Comparison of ENCODE assay signal across 8 cellular contexts in the genomic region with DNA sequence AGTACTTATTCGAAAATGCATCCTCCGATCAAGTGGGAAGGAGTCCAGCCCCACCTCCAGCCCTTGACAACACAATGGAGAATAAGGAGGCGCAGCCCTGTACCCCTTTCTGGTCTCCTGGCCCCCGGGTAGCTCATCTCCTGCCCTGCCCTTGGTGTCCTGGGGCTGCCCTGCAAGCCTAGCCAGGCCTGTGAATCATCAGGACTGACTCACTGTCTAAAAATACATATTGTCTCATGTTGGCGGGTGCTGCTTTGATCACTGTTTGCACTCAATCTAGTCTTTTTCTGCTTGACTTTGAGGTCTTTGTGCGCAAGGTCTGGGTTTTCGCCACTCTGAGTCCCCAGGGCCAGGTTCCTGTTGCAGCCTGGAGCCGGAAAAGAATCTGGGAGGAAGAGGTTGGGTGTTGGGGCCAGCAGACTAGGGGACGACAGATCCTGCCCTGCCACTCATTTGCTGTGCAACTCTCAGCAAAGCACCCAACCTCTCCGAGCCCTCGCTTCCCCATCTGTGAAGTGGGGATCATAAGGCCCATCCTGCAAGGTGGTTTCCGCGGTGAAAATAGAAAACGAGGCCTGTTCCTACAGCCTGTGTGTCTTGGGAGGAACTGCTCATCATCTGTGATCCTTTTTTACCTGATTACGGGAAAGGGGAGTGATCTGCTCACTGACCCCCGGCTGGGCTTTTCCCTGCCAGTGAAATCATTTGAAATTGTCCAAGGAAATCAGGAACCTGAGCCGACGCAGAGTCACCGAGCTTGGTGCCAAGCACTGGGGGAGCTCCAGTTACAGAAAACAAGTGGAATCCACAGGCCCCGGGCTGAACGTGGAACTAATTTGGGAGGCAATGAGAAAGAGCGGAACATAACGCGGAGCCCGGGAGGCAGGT.
DNase-seq lines count a peak whose midpoint lies in the region; ATAC-seq and TF ChIP-seq lines count a peak whose summit lies in the region.

No MANE protein-coding gene starts in this region.

- H3K4me3 Mint-ChIP-seq in activated naive CD4-positive, alpha-beta T cell treated with anti-CD3 and anti-CD28 coated beads for 36 hours = no peak overlapping the region

- H3K4me1 Mint-ChIP-seq in activated naive CD4-positive, alpha-beta T cell treated with anti-CD3 and anti-CD28 coated beads for 36 hours (ENCODE audit: low read depth) = no peaks in the 10 kb centered on the region

- H3K4me1 ChIP-seq in HCT116 (ENCODE audit: control insufficient read depth in 1 of 2, insufficient read depth in 2 of 2, low read length in 2 of 2) (peaks cover 48 to 72% of the 10 kb centered on the region in 2 experiments), PC-9 (replicated peaks; ENCODE audit: insufficient read depth) (peaks cover 51% of the 10 kb centered on the region)

- H2AFZ ChIP-seq in HCT116 (ENCODE audit: low read depth, low read length, poor library complexity, severe bottlenecking) (peak overlapping the region; percentile 12), PC-9 (peak overlapping the region; percentile 71; the same call in 1 of the 2 replicates)

- no peaks in the 10 kb centered on the region for H3K27me3 ChIP-seq in HCT116 (ENCODE audit: insufficient read depth, low read length)
- H3K27me3 ChIP-seq in PC-9 (ENCODE audit: insufficient read depth, low read depth) = no peaks in the 10 kb centered on the region

- peak; percentile 88 for ATAC-seq in HCT116
- no peak for ATAC-seq in GM18520 (IDR thresholded peaks at IDR 0.05; ENCODE audit: unreplicated experiment)

- peak overlapping the region; percentile 39 for H3K9ac ChIP-seq in HCT116 (ENCODE audit: low read length)

- H3K9me2 ChIP-seq in HCT116 (ENCODE audit: insufficient read depth) (no peaks in the 10 kb centered on the region), PC-9 (ENCODE audit: insufficient read depth) (no peaks in the 10 kb centered on the region)

- TF ChIP-seq RAD21 in HCT116 (IDR thresholded peaks at IDR 0.05; ENCODE audit: low read depth) = peak; percentile 8; the same call in 1 of the 2 replicates

- peaks cover 43% of the 10 kb centered on the region for H3F3A ChIP-seq in PC-9 (ENCODE audit: insufficient read depth, low read depth)

- intact Hi-C loops in HCT116 (cut with micrococcal nuclease) = loop anchor here (5.0 kb wide), 2 partner anchors 97 to 103 kb away; no protein-coding TSS in a partner anchor
- intact Hi-C loops in PC-9 (cut with micrococcal nuclease; ENCODE audit: unreplicated experiment) = loop anchor here (1.0 to 2.0 kb wide), 3 partner anchors 35 to 102 kb away; no protein-coding TSS in a partner anchor
- intact Hi-C loops in activated naive CD4-positive, alpha-beta T cell treated with anti-CD3 and anti-CD28 coated beads for 36 hours (cut with micrococcal nuclease) = no loop called here

- H3K36me3 Mint-ChIP-seq in activated naive CD4-positive, alpha-beta T cell treated with anti-CD3 and anti-CD28 coated beads for 36 hours (ENCODE audit: low read depth) = no peaks in the 10 kb centered on the region

- H3K4me3 ChIP-seq in HCT116 (replicated peaks in 1 of 2; ENCODE audit: low read depth in 1 of 2, low read length in 2 of 2) (peak overlapping the region in 1 of 2 experiments; percentile 31; a peak in 2 of 4 replicates), PC-9 (peak overlapping the region; percentile 45), fibroblast of villous mesenchyme (ENCODE audit: low read depth, low read length) (no peak overlapping the region)

- DNase-seq in AG20443 (ENCODE audit: low spot score) (peak; percentile 69), HCT116 (ENCODE audit: low read depth, low spot score) (peak; percentile 48), PC-9 (peak; percentile 83 to 85), fibroblast of villous mesenchyme (ENCODE audit: low read depth) (peak; percentile 62), putamen (ENCODE audit: low spot score) (peak; percentile 8), NCI-H2081 (lab: John Stamatoyannopoulos, UW) (no peak)
- DNase-seq in activated naive CD4-positive, alpha-beta T cell treated with anti-CD3 and anti-CD28 coated beads for 36 hours = no peak

- BruUV-seq in HCT116 (replicated peaks; lab: Mats Ljungman, UMichigan) = no TSS peak
- BruUV-seq in PC-9 (replicated peaks; lab: Mats Ljungman, UMichigan) = TSS peak; percentile 91

- no peaks in the 10 kb centered on the region for H4K20me1 ChIP-seq in HCT116 (ENCODE audit: insufficient read depth)
- no peaks in the 10 kb centered on the region for H4K20me1 ChIP-seq in PC-9 (ENCODE audit: insufficient read depth)

- no peaks in the 10 kb centered on the region for H3K27me3 Mint-ChIP-seq in activated naive CD4-positive, alpha-beta T cell treated with anti-CD3 and anti-CD28 coated beads for 36 hours (ENCODE audit: low read depth)

- TF ChIP-seq CTCF in HCT116 (IDR thresholded peaks at IDR 0.05 in 2 of 3, conservative IDR thresholded peaks at IDR 0.05 in 1 of 3; ENCODE audit: borderline replicate concordance in 1 of 3, insufficient read depth in 1 of 3, low read depth in 2 of 3, low read length in 2 of 3) (no peak), PC-9 (conservative IDR thresholded peaks at IDR 0.05) (no peak), fibroblast of villous mesenchyme (IDR thresholded peaks at IDR 0.05; ENCODE audit: insufficient read depth, low read depth, low read length) (no peak)

- H3K36me3 ChIP-seq in HCT116 (ENCODE audit: control insufficient read depth in 1 of 2, insufficient read depth in 2 of 2, low read length in 2 of 2) (no peaks in the 10 kb centered on the region), PC-9 (ENCODE audit: low read depth) (no peaks in the 10 kb centered on the region)

- no peak for TF ChIP-seq POLR2A in HCT116 (IDR thresholded peaks at IDR 0.05; ENCODE audit: borderline replicate concordance, extremely low read depth, insufficient read depth, insufficient read length)

- no peak overlapping the region for H3K27ac Mint-ChIP-seq in activated naive CD4-positive, alpha-beta T cell treated with anti-CD3 and anti-CD28 coated beads for 36 hours

- H3K79me2 ChIP-seq in HCT116 (ENCODE audit: insufficient read depth, low read length) (no peaks in the 10 kb centered on the region), PC-9 (ENCODE audit: low read depth) (peaks cover 13% of the 10 kb centered on the region; the same call in 1 of the 2 replicates)

- CTCF ChIA-PET in HCT116 (lab: Charles Lee) (no interaction called here), PC-9 (lab: Charles Lee) (no interaction called here)
- CTCF ChIA-PET in activated naive CD4-positive, alpha-beta T cell treated with anti-CD3 and anti-CD28 coated beads for 36 hours (lab: Charles Lee) = no interaction called here

- no peaks in the 10 kb centered on the region for H3K9me3 Mint-ChIP-seq in activated naive CD4-positive, alpha-beta T cell treated with anti-CD3 and anti-CD28 coated beads for 36 hours

- H3K4me2 ChIP-seq in HCT116 (ENCODE audit: low read length) (peak overlapping the region; percentile 70), PC-9 (peak overlapping the region; percentile 82)

- POLR2A ChIA-PET in HCT116 (lab: Charles Lee) = no interaction called here
- POLR2A ChIA-PET in PC-9 (lab: Charles Lee; ENCODE audit: unreplicated experiment) = interaction anchor here (0.7 to 1.0 kb wide), 5 partner anchors 28 to 102 kb away, joined by 3 to 35 read pairs (median 4); no protein-coding TSS in a partner anchor

- H3K9me3 ChIP-seq in HCT116 (ENCODE audit: control insufficient read depth in 1 of 2, insufficient read depth in 1 of 2, low read depth in 1 of 2, low read length in 2 of 2) (no peaks in the 10 kb centered on the region), PC-9 (ENCODE audit: insufficient read depth, low read depth) (no peaks in the 10 kb centered on the region)

- RAD21 ChIA-PET in HCT116 (lab: Charles Lee; ENCODE audit: low non-redundant PET in 1 of 2, low total read pairs in 2 of 2, uncharacterized antibody in 2 of 2, unreplicated experiment in 2 of 2) = interaction anchor here in 1 of 2 experiments (1.2 kb wide), 1 partner anchor 21 kb away, joined by 3 read pairs; no protein-coding TSS in a partner anchor

- peak overlapping the region; percentile 91 for H3K27ac ChIP-seq in HCT116 (ENCODE audit: low read depth, low read length)
- H3K27ac ChIP-seq in PC-9 = peak overlapping the region; percentile 92

TF ChIP-seq in HCT116, 20 proteins besides CTCF, POLR2A, EP300 and RAD21:
- TF ChIP-seq ZFX (IDR thresholded peaks at IDR 0.05) = no peak
- 0 out of 2 replicates have a peak, but pooled peaks have one; percentile 28 for TF ChIP-seq SIN3A (IDR thresholded peaks at IDR 0.05; ENCODE audit: low read depth)
- TF ChIP-seq JUND (IDR thresholded peaks at IDR 0.05) = peak; percentile 80
- TF ChIP-seq SP1 (IDR thresholded peaks at IDR 0.05; ENCODE audit: low read depth) = peak; percentile 78
- TF ChIP-seq, protein P1, sequence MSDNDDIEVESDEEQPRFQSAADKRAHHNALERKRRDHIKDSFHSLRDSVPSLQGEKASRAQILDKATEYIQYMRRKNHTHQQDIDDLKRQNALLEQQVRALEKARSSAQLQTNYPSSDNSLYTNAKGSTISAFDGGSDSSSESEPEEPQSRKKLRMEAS (IDR thresholded peaks at IDR 0.05) = peak; percentile 59
- peak; percentile 19; the same call in 1 of the 2 replicates for TF ChIP-seq POLR2AphosphoS5 (IDR thresholded peaks at IDR 0.05; ENCODE audit: low read depth, low read length)
- no peak for TF ChIP-seq ELF1 (IDR thresholded peaks at IDR 0.05; ENCODE audit: borderline replicate concordance, low read depth)
- peak; percentile 89 for TF ChIP-seq FOSL1 (IDR thresholded peaks at IDR 0.05; ENCODE audit: low read depth)
- 0 out of 2 replicates have a peak, but pooled peaks have one; percentile 20 for TF ChIP-seq CBX3 (IDR thresholded peaks at IDR 0.05; ENCODE audit: low read depth)
- no peak; the same call in 1 of the 2 replicates for TF ChIP-seq CEBPB (IDR thresholded peaks at IDR 0.05; ENCODE audit: low read depth)
- TF ChIP-seq TCF7L2 (IDR thresholded peaks at IDR 0.05; ENCODE audit: borderline replicate concordance, extremely low read depth, insufficient read depth, insufficient read length) = peak; percentile 97

Comparison
In these comparisons a context has a peak if more than half of its experiments do, and no peak if none do; other contexts are left out.
1. DNase-seq: peak in AG20443 (single experiment), HCT116 (single experiment), PC-9 (2 of 2), fibroblast of villous mesenchyme (single experiment) and putamen (single experiment); none in NCI-H2081 (0 of 2) and activated naive CD4-positive, alpha-beta T cell treated with anti-CD3 and anti-CD28 coated beads for 36 hours (single experiment).